16 cellular contexts compared by ENCODE assay signal in the genomic region with DNA sequence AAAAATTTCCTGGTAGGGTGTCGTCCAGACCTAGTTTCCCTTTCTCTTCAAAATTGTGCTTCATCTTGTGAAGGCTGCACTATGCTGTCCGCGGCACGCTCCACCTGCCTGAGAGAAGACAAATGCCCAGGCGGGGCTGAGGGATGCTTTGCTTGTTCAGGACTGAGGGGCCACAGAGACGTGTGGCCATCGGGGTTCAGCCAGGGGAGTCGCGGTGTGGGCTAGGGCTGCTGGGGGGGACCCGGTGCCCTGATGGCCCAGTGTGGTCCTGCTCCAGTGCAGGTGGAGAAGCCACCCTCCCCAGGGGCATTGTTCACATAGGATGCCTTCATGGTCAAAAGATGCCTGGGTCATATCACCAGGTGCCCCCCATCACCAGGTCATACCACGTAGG.
"Had no signal": no experiment of that assay in that cellular context is flagged by ENCODE, and none has a peak within 500 bp of the region (broad histone marks: within the 10 kb centered on the region; RNA-seq: fewer than 3 reads in every experiment).

No MANE protein-coding gene starts in this region.

- H3K36me3 ChIP-seq: heart left ventricle, right atrium auricular region, tibial nerve, upper lobe of right lung, vagina had no signal

- H3K27me3 ChIP-seq: right atrium auricular region, tibial nerve, upper lobe of right lung, vagina had no signal

- H3K27ac Mint-ChIP-seq: mesothelial cell of epicardium; nephron; stimulated activated effector memory CD8-positive, alpha-beta T cell treated with anti-CD3 and anti-CD28 coated beads, Interleukin-12 subunit alpha, Interleukin-12 subunit beta, amount 100 ng/mL, for 72 hours had no signal

- H3K4me3 Mint-ChIP-seq: mesothelial cell of epicardium; nephron; stimulated activated effector memory CD8-positive, alpha-beta T cell treated with anti-CD3 and anti-CD28 coated beads, Interleukin-12 subunit alpha, Interleukin-12 subunit beta, amount 100 ng/mL, for 72 hours had no signal

- H3K4me1 ChIP-seq: heart left ventricle, right atrium auricular region, upper lobe of right lung, vagina had no signal

- H3K9me3 Mint-ChIP-seq: mesothelial cell of epicardium had no signal

- H3K9me3 ChIP-seq: heart left ventricle, right atrium auricular region, tibial nerve, upper lobe of right lung, vagina had no signal

- H3K4me3 ChIP-seq: heart left ventricle, right atrium auricular region, tibial nerve, upper lobe of right lung, vagina had no signal

- ATAC-seq: esophagus mucosa; stimulated activated effector memory CD8-positive, alpha-beta T cell treated with anti-CD3 and anti-CD28 coated beads, Interleukin-12 subunit alpha, Interleukin-12 subunit beta, amount 100 ng/mL, for 72 hours; stimulated activated naive CD8-positive, alpha-beta T cell treated with anti-CD3 and anti-CD28 coated beads, Interleukin-15, Interleukin-2, amounts not matched to agents 100 U/mL and 50 U/mL, for 24 hours had no signal

- DNase-seq: effector memory CD4-positive, alpha-beta T cell; heart left ventricle; hippocampal formation; kidney glomerular epithelial cell; mammary epithelial cell; small intestine; stimulated activated CD4-positive, alpha-beta T cell treated with anti-CD3 and anti-CD28 coated beads, Interleukin-2, amount 100 ng/mL, for 48 hours; stimulated activated naive CD8-positive, alpha-beta T cell treated with anti-CD3 and anti-CD28 coated beads, Interleukin-15, Interleukin-2, amounts not matched to agents 100 U/mL and 50 U/mL, for 24 hours; upper lobe of right lung had no signal

- H3K27ac ChIP-seq: heart left ventricle, right atrium auricular region, tibial nerve, upper lobe of right lung, vagina had no signal

- H3K36me3 Mint-ChIP-seq: mesothelial cell of epicardium; stimulated activated effector memory CD8-positive, alpha-beta T cell treated with anti-CD3 and anti-CD28 coated beads, Interleukin-12 subunit alpha, Interleukin-12 subunit beta, amount 100 ng/mL, for 72 hours had no signal
